Comparison of ENCODE assay signal across 18 cellular contexts in genomic region chr14:20438664-20439063, GRCh38. TPM values are rescaled to one million over a fixed set of nuclear protein-coding genes. Genes with fewer than 3 reads are reported as not detected.
"Had no signal": no experiment of that assay in that cellular context is flagged by ENCODE, and none has a peak within 500 bp of the region (broad histone marks: within the 10 kb centered on the region; RNA-seq: fewer than 3 reads in every experiment).

No MANE protein-coding gene starts in this region.

- H3K9me3 Mint-ChIP-seq: activated naive CD4-positive, alpha-beta T cell treated with anti-CD3 and anti-CD28 coated beads, Interleukin-2, amount 50 U/mL, for 72 hours; activated T-cell treated with anti-CD3 and anti-CD28 coated beads, Interleukin-2, amount 50 U/mL, for 24 hours; central memory CD8-positive, alpha-beta T cell; T-helper 2 cell treated with Interferon-gamma antibody and Interleukin-4, amounts not matched to agents 5 μg/mL and 100 μg/mL, for 36 hours; type B pancreatic cell had no signal

- ATAC-seq: activated naive CD4-positive, alpha-beta T cell treated with anti-CD3 and anti-CD28 coated beads, Interleukin-2, amount 50 U/mL, for 72 hours; lower lobe of right lung; naive thymus-derived CD4-positive, alpha-beta T cell had no signal

- H3K27ac Mint-ChIP-seq: activated naive CD4-positive, alpha-beta T cell treated with anti-CD3 and anti-CD28 coated beads, Interleukin-2, amount 50 U/mL, for 72 hours; activated T-cell treated with anti-CD3 and anti-CD28 coated beads, Interleukin-2, amount 50 U/mL, for 24 hours; brain; dendritic cell treated with granulocyte-macrophage colony-stimulating factor and Interleukin-4, amounts not matched to agents 40 ng/mL and 50 ng/mL, for 4 days; T-helper 2 cell treated with Interferon-gamma antibody and Interleukin-4, amounts not matched to agents 5 μg/mL and 100 μg/mL, for 36 hours; type B pancreatic cell had no signal

- DNase-seq: activated CD4-positive, alpha-beta T cell treated with anti-CD3 and anti-CD28 coated beads, Interleukin-2, amount 50 U/mL, for 4 hours; activated CD4-positive, CD25-positive, alpha-beta regulatory T cell treated with anti-CD3 and anti-CD28 coated beads, Interleukin-2, amount 50 U/mL, for 72 hours; activated effector memory CD4-positive, alpha-beta T cell treated with Interleukin-2 at 50 U/mL for 16 hours; activated T-cell treated with anti-CD3 and anti-CD28 coated beads, Interleukin-2, amount 50 U/mL, for 24 hours; amniotic stem cell; hypothalamus; lower lobe of right lung; midbrain; naive thymus-derived CD4-positive, alpha-beta T cell; stimulated activated naive CD4-positive, alpha-beta T cell had no signal

- H3K4me2 ChIP-seq: smooth muscle cell had no signal

- H3K9me3 ChIP-seq: lower lobe of right lung, right atrium auricular region had no signal

- H3K4me3 ChIP-seq: lower lobe of right lung, right atrium auricular region, smooth muscle cell had no signal

- H3K27ac ChIP-seq: lower lobe of right lung, right atrium auricular region had no signal

- H3K36me3 ChIP-seq: lower lobe of right lung, right atrium auricular region had no signal

- H3K4me1 ChIP-seq: lower lobe of right lung had no signal

- H3K27me3 ChIP-seq: right atrium auricular region had no signal

- H3K27me3 Mint-ChIP-seq: activated T-cell treated with anti-CD3 and anti-CD28 coated beads, Interleukin-2, amount 50 U/mL, for 24 hours; central memory CD8-positive, alpha-beta T cell; naive thymus-derived CD4-positive, alpha-beta T cell had no signal

- H3K4me3 Mint-ChIP-seq: activated T-cell treated with anti-CD3 and anti-CD28 coated beads, Interleukin-2, amount 50 U/mL, for 24 hours; brain; central memory CD8-positive, alpha-beta T cell; dendritic cell treated with granulocyte-macrophage colony-stimulating factor and Interleukin-4, amounts not matched to agents 40 ng/mL and 50 ng/mL, for 4 days; naive thymus-derived CD4-positive, alpha-beta T cell; T-helper 2 cell treated with Interferon-gamma antibody and Interleukin-4, amounts not matched to agents 5 μg/mL and 100 μg/mL, for 36 hours; type B pancreatic cell had no signal

RNA-seq across cellular contexts. Expression of gene KLHL33, which starts 2.7 kb away (rescaled TPM):
- total RNA-seq: smooth muscle cell had no signal
